12 cellular contexts compared by ENCODE assay signal in the genomic region with DNA sequence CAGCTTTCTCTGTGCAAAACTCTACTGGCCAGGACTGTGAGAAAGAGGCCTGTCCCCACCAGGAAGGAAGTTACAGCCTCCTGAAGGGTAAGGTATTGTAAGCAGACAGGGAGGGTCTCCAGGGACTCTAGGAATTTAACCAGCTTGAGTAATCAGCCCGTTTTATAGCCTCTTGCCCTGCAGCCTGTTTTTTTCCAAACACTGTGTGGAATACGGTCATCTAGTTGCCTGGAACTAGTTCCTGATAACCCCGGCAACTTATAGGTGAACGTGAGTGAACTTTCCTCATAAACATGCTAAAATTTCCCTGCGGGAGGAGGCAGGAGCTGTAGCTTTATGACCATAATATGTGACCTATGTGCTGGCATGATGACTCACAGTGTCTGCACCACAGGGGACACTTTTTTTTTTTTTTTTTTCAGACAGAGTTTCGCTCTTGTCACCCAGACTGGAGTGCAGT.
DNase-seq lines count a peak whose midpoint lies in the region; ATAC-seq and TF ChIP-seq lines count a peak whose summit lies in the region.
"Had no signal": no experiment of that assay in that cellular context is flagged by ENCODE, and none has a peak within 500 bp of the region (broad histone marks: within the 10 kb centered on the region; RNA-seq: fewer than 3 reads in every experiment).

No MANE protein-coding gene starts in this region.

- H3K4me1 ChIP-seq in heart left ventricle, result peaks cover 0 to 4% (median 0%) of the 10 kb centered on the region in 12 donors
- no peaks in the 10 kb centered on the region for H3K4me1 ChIP-seq in esophagus muscularis mucosa
- peaks cover 0 to 10% of the 10 kb centered on the region in 2 donors for H3K4me1 ChIP-seq in gastrocnemius medialis

- H3K36me3 ChIP-seq in heart left ventricle (no peaks in the 10 kb centered on the region), esophagus muscularis mucosa (no peaks in the 10 kb centered on the region), gastrocnemius medialis (no peaks in the 10 kb centered on the region)
- H3K36me3 ChIP-seq: neutrophil had no signal

- H3K4me1 Mint-ChIP-seq in stimulated activated naive B cell treated with anti-CD40 and anti-IgM and Interleukin-4, amounts not matched to agents 10 μg/mL and 1 μg/mL and 100 μg/mL, for 72 hours, result peaks cover 5 to 15% of the 10 kb centered on the region in 2 donors

- no peak for TF ChIP-seq EP300 in esophagus muscularis mucosa (IDR thresholded peaks at IDR 0.05)

- WGBS in heart left ventricle, 4 donors, result 48 to 67% (median 61%) methylated on average over 6 of the region's 6 CpGs
- WGBS in esophagus muscularis mucosa, result 62% methylated on average over 6 of the region's 6 CpGs

- peak in 3 of 4 donors; percentile 39 to 74 (median 45) for ATAC-seq in heart left ventricle
- ATAC-seq in stimulated activated naive B cell treated with anti-CD40 and anti-IgM and Interleukin-4, amounts not matched to agents 10 μg/mL and 1 μg/mL and 100 μg/mL, for 72 hours (replicated peaks), result peak; percentile 68 to 80
- ATAC-seq in gastrocnemius medialis, result no peak

- intact Hi-C loops in heart left ventricle (cut with DNase I) (no loop called here), cardiac septum (cut with DNase I) (no loop called here), esophagus muscularis mucosa (cut with DNase I) (no loop called here), gastrocnemius medialis (cut with DNase I; ENCODE audit: low total_unique reads) (no loop called here)

- H3K27ac ChIP-seq in heart left ventricle (peak overlapping the region in 2 of 12 donors; percentile 22 to 31), esophagus muscularis mucosa (replicated peaks in 1 of 4) (no peak overlapping the region), gastrocnemius medialis (no peak overlapping the region)
- H3K27ac ChIP-seq: neutrophil had no signal

- H3K27ac Mint-ChIP-seq in stimulated activated naive B cell treated with anti-CD40 and anti-IgM and Interleukin-4, amounts not matched to agents 10 μg/mL and 1 μg/mL and 100 μg/mL, for 72 hours, result no peak overlapping the region
- H3K27ac Mint-ChIP-seq: CD4-positive, alpha-beta T cell had no signal

- in situ Hi-C loops in gastrocnemius medialis (cut with MboI; ENCODE audit: low sequenced_read_pairs in 4 of 4), result no loop called here

- no peak for TF ChIP-seq POLR2A in heart left ventricle (IDR thresholded peaks at IDR 0.05)
- no peak for TF ChIP-seq POLR2A in esophagus muscularis mucosa (IDR thresholded peaks at IDR 0.05; ENCODE audit: low read depth)
- TF ChIP-seq POLR2A in gastrocnemius medialis (IDR thresholded peaks at IDR 0.05), result no peak

- no peak for TF ChIP-seq CTCF in heart left ventricle (IDR thresholded peaks at IDR 0.05)
- TF ChIP-seq CTCF in fibroblast of pulmonary artery (IDR thresholded peaks at IDR 0.05; ENCODE audit: low read length, missing control alignments), result no peak
- no peak for TF ChIP-seq CTCF in esophagus muscularis mucosa (IDR thresholded peaks at IDR 0.05)
- TF ChIP-seq CTCF in gastrocnemius medialis (IDR thresholded peaks at IDR 0.05 in 4 of 5, conservative IDR thresholded peaks at IDR 0.05 in 1 of 5), result no peak

- H3K4me3 ChIP-seq in heart left ventricle (no peak overlapping the region), fibroblast of pulmonary artery (replicated peaks; ENCODE audit: low read depth, low read length) (no peak overlapping the region), esophagus muscularis mucosa (no peak overlapping the region), gastrocnemius medialis (no peak overlapping the region)

- no peak overlapping the region for H3K4me3 Mint-ChIP-seq in stimulated activated naive B cell treated with anti-CD40 and anti-IgM and Interleukin-4, amounts not matched to agents 10 μg/mL and 1 μg/mL and 100 μg/mL, for 72 hours
- H3K4me3 Mint-ChIP-seq: CD4-positive, alpha-beta T cell had no signal

- H3K9me3 Mint-ChIP-seq in stimulated activated naive B cell treated with anti-CD40 and anti-IgM and Interleukin-4, amounts not matched to agents 10 μg/mL and 1 μg/mL and 100 μg/mL, for 72 hours, result peaks cover 0 to 4% of the 10 kb centered on the region in 2 donors

- H3K27me3 Mint-ChIP-seq in stimulated activated naive B cell treated with anti-CD40 and anti-IgM and Interleukin-4, amounts not matched to agents 10 μg/mL and 1 μg/mL and 100 μg/mL, for 72 hours, result peaks cover 0 to 6% of the 10 kb centered on the region in 2 donors

- peaks cover 0 to 11% (median 0%) of the 10 kb centered on the region in 12 donors for H3K9me3 ChIP-seq in heart left ventricle
- no peaks in the 10 kb centered on the region for H3K9me3 ChIP-seq in esophagus muscularis mucosa
- H3K9me3 ChIP-seq in gastrocnemius medialis, result no peaks in the 10 kb centered on the region
- H3K9me3 ChIP-seq: neutrophil had no signal

- H3K36me3 Mint-ChIP-seq in stimulated activated naive B cell treated with anti-CD40 and anti-IgM and Interleukin-4, amounts not matched to agents 10 μg/mL and 1 μg/mL and 100 μg/mL, for 72 hours, result peaks cover 0 to 10% of the 10 kb centered on the region in 2 donors

- peak in 1 of 5 donors; percentile 9 for DNase-seq in heart left ventricle
- DNase-seq in cardiac septum (ENCODE audit: low spot score), result no peak
- peak; percentile 59 for DNase-seq in NCI-H460 (ENCODE audit: extremely low read depth, low read depth)
- DNase-seq in fibroblast of pulmonary artery (ENCODE audit: low read depth), result peak; percentile 58
- DNase-seq in stimulated activated naive B cell treated with anti-CD40 and anti-IgM and Interleukin-4, amounts not matched to agents 10 μg/mL and 1 μg/mL and 100 μg/mL, for 72 hours, result no peak
- no peak for DNase-seq in esophagus muscularis mucosa (ENCODE audit: extremely low spot score)
- DNase-seq in gastrocnemius medialis, result no peak
- no peak for DNase-seq in NCI-H1417 treated with DMSO at 0.1 percent for 48 hours (lab: John Stamatoyannopoulos, UW)
- DNase-seq: activated CD4-positive, CD25-positive, alpha-beta regulatory T cell treated with anti-CD3 and anti-CD28 coated beads, Interleukin-2, amount 50 U/mL, for 72 hours; CD4-positive, alpha-beta T cell; Kasumi-1 had no signal

- H3K27me3 ChIP-seq in heart left ventricle (no peaks in the 10 kb centered on the region), esophagus muscularis mucosa (peaks cover 0 to 9% (median 0%) of the 10 kb centered on the region in 4 donors), gastrocnemius medialis (no peaks in the 10 kb centered on the region)

Comparison
In these comparisons a context has a peak if more than half of its experiments do, and no peak if none do; other contexts are left out.
1. ATAC-seq: peak in heart left ventricle (3 of 4) and stimulated activated naive B cell treated with anti-CD40 and anti-IgM and Interleukin-4, amounts not matched to agents 10 μg/mL and 1 μg/mL and 100 μg/mL, for 72 hours (2 of 2); none in gastrocnemius medialis (0 of 2).
2. DNase-seq: peak in NCI-H460 (single experiment) and fibroblast of pulmonary artery (single experiment); none in cardiac septum (single experiment), stimulated activated naive B cell treated with anti-CD40 and anti-IgM and Interleukin-4, amounts not matched to agents 10 μg/mL and 1 μg/mL and 100 μg/mL, for 72 hours (single experiment), esophagus muscularis mucosa (single experiment), gastrocnemius medialis (0 of 2) and NCI-H1417 treated with DMSO at 0.1 percent for 48 hours (single experiment).